Comparison of ENCODE assay signal across 9 cellular contexts in genomic region chr12:116539905-116540482, GRCh38. TPM values are rescaled to one million over a fixed set of nuclear protein-coding genes. Genes with fewer than 3 reads are reported as not detected.
DNase-seq lines count a peak whose midpoint lies in the region; ATAC-seq, FAIRE-seq and TF ChIP-seq lines count a peak whose summit lies in the region.
"Had no signal": no experiment of that assay in that cellular context is flagged by ENCODE, and none has a peak within 500 bp of the region (broad histone marks: within the 10 kb centered on the region; RNA-seq: fewer than 3 reads in every experiment).

No MANE protein-coding gene starts in this region.

- no peak for TF ChIP-seq POLR2A in thyroid gland (IDR thresholded peaks at IDR 0.05)

- H3K27me3 ChIP-seq in astrocyte (ENCODE audit: insufficient read depth, low read length): no peaks in the 10 kb centered on the region
- no peaks in the 10 kb centered on the region for H3K27me3 ChIP-seq in thyroid gland

- peaks cover 19% of the 10 kb centered on the region for H3K4me1 Mint-ChIP-seq in astrocyte (ENCODE audit: low read depth, unreplicated experiment)

- H4K20me1 ChIP-seq in astrocyte (ENCODE audit: insufficient read depth, low read length): no peaks in the 10 kb centered on the region

- H3K27ac Mint-ChIP-seq in astrocyte (ENCODE audit: unreplicated experiment): peak overlapping the region; percentile 51

- peak; percentile 6 for DNase-seq in NCI-H2227 treated with DMSO at 0.1 percent for 48 hours (lab: John Stamatoyannopoulos, UW)
- no peak for DNase-seq in NCI-H2227 (lab: John Stamatoyannopoulos, UW; ENCODE audit: unreplicated experiment)
- peak; percentile 48 for DNase-seq in astrocyte (ENCODE audit: low read depth)
- peak; percentile 23 for DNase-seq in kidney glomerular epithelial cell (lab: John Stamatoyannopoulos, UW)
- peak; percentile 91 to 92 for DNase-seq in thyroid gland

- FAIRE-seq in astrocyte (lab: Jason Lieb, UNC): no peak
- FAIRE-seq: endometrium had no signal

- H3K4me1 ChIP-seq in astrocyte (ENCODE audit: insufficient read depth, low read length) (peaks cover 21% of the 10 kb centered on the region), thyroid gland (peaks cover 22 to 58% of the 10 kb centered on the region in 2 donors)

- H3K79me2 ChIP-seq in astrocyte (ENCODE audit: insufficient read depth, low read length): no peaks in the 10 kb centered on the region

- H3K4me2 ChIP-seq in astrocyte (ENCODE audit: low read length): peak overlapping the region; percentile 73

- no peaks in the 10 kb centered on the region for H3K9me3 ChIP-seq in astrocyte (ENCODE audit: insufficient read depth, low read depth, low read length)
- H3K9me3 ChIP-seq in thyroid gland: no peaks in the 10 kb centered on the region

- no peaks in the 10 kb centered on the region for H3K9me3 Mint-ChIP-seq in astrocyte (ENCODE audit: unreplicated experiment)

- intact Hi-C loops in thyroid gland (cut with DNase I): loop anchor here (10.0 kb wide), 1 partner anchor 55 kb away; no protein-coding TSS in a partner anchor

- H3K36me3 ChIP-seq in astrocyte (ENCODE audit: insufficient read depth, low read length): no peaks in the 10 kb centered on the region
- H3K36me3 ChIP-seq in thyroid gland: no peaks in the 10 kb centered on the region

- no peak overlapping the region for H3K9ac ChIP-seq in astrocyte (ENCODE audit: low read length)

- H3K27ac ChIP-seq in astrocyte (ENCODE audit: low read depth, low read length): no peak overlapping the region
- peak overlapping the region; percentile 42 to 68 (median 51) for H3K27ac ChIP-seq in thyroid gland

- no peaks in the 10 kb centered on the region for H3K36me3 Mint-ChIP-seq in astrocyte (ENCODE audit: low read depth, unreplicated experiment)

- TF ChIP-seq CTCF in astrocyte (IDR thresholded peaks at IDR 0.05; ENCODE audit: insufficient read depth, low read depth, low read length): no peak
- TF ChIP-seq CTCF in thyroid gland (IDR thresholded peaks at IDR 0.05): no peak

- H2AFZ ChIP-seq in astrocyte (ENCODE audit: low read depth, low read length): peak overlapping the region; percentile 64

- H3K27me3 Mint-ChIP-seq in astrocyte (ENCODE audit: low read depth, unreplicated experiment): peaks cover 5% of the 10 kb centered on the region

- WGBS in thyroid gland, 2 donors: 18 to 20% methylated on average over 17 of the region's 17 CpGs

- H3K4me3 ChIP-seq in astrocyte (ENCODE audit: insufficient read depth, low read depth, low read length) (no peak overlapping the region), thyroid gland (replicated peaks in 1 of 3) (no peak overlapping the region)

- H3K4me3 Mint-ChIP-seq in astrocyte (ENCODE audit: unreplicated experiment): peak overlapping the region; percentile 28

- ATAC-seq in HG03342 (IDR thresholded peaks at IDR 0.05; ENCODE audit: unreplicated experiment): no peak
- no peak for ATAC-seq in HG02571 (IDR thresholded peaks at IDR 0.05; ENCODE audit: unreplicated experiment)
- ATAC-seq in GM19463 (IDR thresholded peaks at IDR 0.05; ENCODE audit: unreplicated experiment): no peak

RNA-seq across cellular contexts. Expression of gene MAP1LC3B2, which starts 19.2 kb away (rescaled TPM):
- 5.2 and 5.8 TPM in 2 replicates for total RNA-seq in astrocyte
- total RNA-seq in thyroid gland: 1 to 10 TPM in 1 of 4 donors, not detected in 3; 1.6 TPM
